In the genomic region with DNA sequence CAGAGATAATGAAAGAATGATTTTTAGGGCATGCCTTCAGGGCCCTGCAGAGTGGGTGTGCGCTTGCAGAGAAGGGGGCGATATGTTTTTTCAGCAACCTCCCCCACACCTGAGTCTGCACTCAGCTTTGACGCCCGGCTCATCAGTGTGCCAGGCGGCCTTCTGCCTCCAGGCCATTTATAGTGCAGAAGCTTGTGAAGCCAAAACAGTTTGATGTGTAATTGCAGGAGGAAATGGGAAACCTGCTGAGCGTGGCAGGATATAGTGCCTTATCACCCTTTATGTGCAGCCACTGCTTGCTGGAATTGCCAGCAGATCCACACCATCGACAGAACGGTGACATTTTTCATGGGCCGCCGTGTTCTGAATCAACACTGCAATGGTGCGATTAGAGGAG, we compare ENCODE assay signal across 15 cellular contexts.
A peak's percentile ranks its signal among the peaks of the same experiment; 100 is the strongest.
DNase-seq lines count a peak whose midpoint lies in the region; TF ChIP-seq lines count a peak whose summit lies in the region.
"Had no signal": no experiment of that assay in that cellular context is flagged by ENCODE, and none has a peak within 500 bp of the region (broad histone marks: within the 10 kb centered on the region; RNA-seq: fewer than 3 reads in every experiment).

No MANE protein-coding gene starts in this region.

- no peaks in the 10 kb centered on the region for H3K4me1 ChIP-seq in right atrium auricular region

- intact Hi-C loops in cardiac septum (cut with DNase I), result no loop called here
- intact Hi-C loops in lower leg skin (cut with DNase I; ENCODE audit: low total_unique reads), result no loop called here

- H3K27me3 ChIP-seq in right atrium auricular region, result no peaks in the 10 kb centered on the region
- H3K27me3 ChIP-seq: BLaER1 had no signal

- H3K27ac ChIP-seq in right atrium auricular region, result no peak overlapping the region
- H3K27ac ChIP-seq: BLaER1, PC-9, SJSA1 had no signal

- TF ChIP-seq CTCF in right atrium auricular region (IDR thresholded peaks at IDR 0.05), result no peak
- TF ChIP-seq CTCF in lower leg skin (IDR thresholded peaks at IDR 0.05), result no peak

- no peaks in the 10 kb centered on the region for H3K9me3 ChIP-seq in right atrium auricular region
- H3K9me3 ChIP-seq: BLaER1, SJSA1 had no signal

- 14 to 22% methylated on average over 11 of the region's 11 CpGs for WGBS in lower leg skin, 2 donors

- no peaks in the 10 kb centered on the region for H3K36me3 ChIP-seq in right atrium auricular region
- H3K36me3 ChIP-seq: BLaER1, SJSA1 had no signal

- TF ChIP-seq POLR2A in lower leg skin (IDR thresholded peaks at IDR 0.05), result no peak

- peak; percentile 35 for DNase-seq in cardiac septum (ENCODE audit: low spot score)
- DNase-seq in right atrium auricular region (ENCODE audit: low spot score), result no peak
- DNase-seq in NCI-H748 treated with DMSO at 0.1 percent for 48 hours (lab: John Stamatoyannopoulos, UW), result peak; percentile 42
- DNase-seq in left kidney (ENCODE audit: low read depth, low spot score), result peak; percentile 79
- DNase-seq in activated CD4-positive, alpha-beta T cell treated with anti-CD3 and anti-CD28 coated beads for 48 hours, result no peak
- DNase-seq in NCI-H2081 (lab: John Stamatoyannopoulos, UW), result no peak
- DNase-seq in lower leg skin (ENCODE audit: low spot score in 2 of 2), result no peak
- DNase-seq: CD8-positive, alpha-beta T cell; NCI-H2029; NCI-H2171; NCI-H510A; PC-9 had no signal

- H3K4me3 ChIP-seq in right atrium auricular region, result no peak overlapping the region
- H3K4me3 ChIP-seq in lower leg skin (ENCODE audit: low read depth, poor library complexity, severe bottlenecking), result no peak overlapping the region
- H3K4me3 ChIP-seq: BLaER1, K562, PC-9, SJSA1 had no signal

Comparison
In these comparisons a context has a peak if more than half of its experiments do, and no peak if none do; other contexts are left out.
1. DNase-seq: peak in cardiac septum (single experiment), NCI-H748 treated with DMSO at 0.1 percent for 48 hours (single experiment) and left kidney (single experiment); none in right atrium auricular region (single experiment), activated CD4-positive, alpha-beta T cell treated with anti-CD3 and anti-CD28 coated beads for 48 hours (single experiment), NCI-H2081 (0 of 2) and lower leg skin (0 of 2).